ENCODE assay signal across 1 cellular context in the genomic region with DNA sequence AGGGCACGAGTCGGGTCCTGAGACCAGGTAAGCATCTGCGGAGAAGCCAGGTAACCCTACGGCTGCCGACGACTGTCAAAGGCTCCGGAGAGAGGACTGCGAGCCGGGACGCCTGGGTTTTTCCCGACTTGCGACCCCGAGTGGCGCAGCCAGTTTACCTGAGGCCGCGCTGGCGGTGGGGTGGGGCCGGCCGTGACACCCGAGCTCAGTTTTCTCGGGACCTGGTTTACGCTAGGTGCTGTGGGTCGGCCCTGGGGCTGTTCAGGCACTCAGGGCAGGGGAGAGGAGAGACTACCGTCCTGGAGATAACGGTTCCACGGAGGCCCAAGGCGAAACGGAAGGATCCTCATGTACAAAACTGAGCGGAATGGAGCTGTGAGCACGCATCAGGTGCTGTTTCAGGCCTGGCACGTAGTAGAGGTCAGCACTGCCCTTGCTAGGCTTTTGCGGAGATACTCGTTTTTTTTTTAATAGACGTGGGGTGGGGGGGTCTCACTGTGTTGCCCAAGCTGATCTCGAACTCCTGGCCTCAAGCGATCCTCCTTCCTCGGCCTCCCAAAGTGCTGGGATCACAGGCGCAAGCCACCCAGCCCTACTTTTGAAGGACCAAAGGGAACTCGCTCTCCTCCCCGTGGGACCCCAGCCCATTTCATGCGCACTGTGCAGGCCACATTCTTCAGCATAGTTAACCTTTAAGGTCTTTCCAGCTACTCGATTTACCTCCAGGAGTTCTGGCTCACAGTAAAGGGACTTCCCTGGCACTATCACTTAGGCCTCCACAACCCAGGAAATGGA.
TF ChIP-seq lines count a peak whose summit lies in the region.

No MANE protein-coding gene starts in this region.

TF ChIP-seq in HepG2, 621 proteins besides CTCF, POLR2A, EP300 and RAD21 (continued from another document):
- TF ChIP-seq, protein P1, sequence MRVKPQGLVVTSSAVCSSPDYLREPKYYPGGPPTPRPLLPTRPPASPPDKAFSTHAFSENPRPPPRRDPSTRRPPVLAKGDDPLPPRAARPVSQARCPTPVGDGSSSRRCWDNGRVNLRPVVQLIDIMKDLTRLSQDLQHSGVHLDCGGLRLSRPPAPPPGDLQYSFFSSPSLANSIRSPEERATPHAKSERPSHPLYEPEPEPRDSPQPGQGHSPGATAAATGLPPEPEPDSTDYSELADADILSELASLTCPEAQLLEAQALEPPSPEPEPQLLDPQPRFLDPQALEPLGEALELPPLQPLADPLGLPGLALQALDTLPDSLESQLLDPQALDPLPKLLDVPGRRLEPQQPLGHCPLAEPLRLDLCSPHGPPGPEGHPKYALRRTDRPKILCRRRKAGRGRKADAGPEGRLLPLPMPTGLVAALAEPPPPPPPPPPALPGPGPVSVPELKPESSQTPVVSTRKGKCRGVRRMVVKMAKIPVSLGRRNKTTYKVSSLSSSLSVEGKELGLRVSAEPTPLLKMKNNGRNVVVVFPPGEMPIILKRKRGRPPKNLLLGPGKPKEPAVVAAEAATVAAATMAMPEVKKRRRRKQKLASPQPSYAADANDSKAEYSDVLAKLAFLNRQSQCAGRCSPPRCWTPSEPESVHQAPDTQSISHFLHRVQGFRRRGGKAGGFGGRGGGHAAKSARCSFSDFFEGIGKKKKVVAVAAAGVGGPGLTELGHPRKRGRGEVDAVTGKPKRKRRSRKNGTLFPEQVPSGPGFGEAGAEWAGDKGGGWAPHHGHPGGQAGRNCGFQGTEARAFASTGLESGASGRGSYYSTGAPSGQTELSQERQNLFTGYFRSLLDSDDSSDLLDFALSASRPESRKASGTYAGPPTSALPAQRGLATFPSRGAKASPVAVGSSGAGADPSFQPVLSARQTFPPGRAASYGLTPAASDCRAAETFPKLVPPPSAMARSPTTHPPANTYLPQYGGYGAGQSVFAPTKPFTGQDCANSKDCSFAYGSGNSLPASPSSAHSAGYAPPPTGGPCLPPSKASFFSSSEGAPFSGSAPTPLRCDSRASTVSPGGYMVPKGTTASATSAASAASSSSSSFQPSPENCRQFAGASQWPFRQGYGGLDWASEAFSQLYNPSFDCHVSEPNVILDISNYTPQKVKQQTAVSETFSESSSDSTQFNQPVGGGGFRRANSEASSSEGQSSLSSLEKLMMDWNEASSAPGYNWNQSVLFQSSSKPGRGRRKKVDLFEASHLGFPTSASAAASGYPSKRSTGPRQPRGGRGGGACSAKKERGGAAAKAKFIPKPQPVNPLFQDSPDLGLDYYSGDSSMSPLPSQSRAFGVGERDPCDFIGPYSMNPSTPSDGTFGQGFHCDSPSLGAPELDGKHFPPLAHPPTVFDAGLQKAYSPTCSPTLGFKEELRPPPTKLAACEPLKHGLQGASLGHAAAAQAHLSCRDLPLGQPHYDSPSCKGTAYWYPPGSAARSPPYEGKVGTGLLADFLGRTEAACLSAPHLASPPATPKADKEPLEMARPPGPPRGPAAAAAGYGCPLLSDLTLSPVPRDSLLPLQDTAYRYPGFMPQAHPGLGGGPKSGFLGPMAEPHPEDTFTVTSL (CRISPR knock-in tag; IDR thresholded peaks at IDR 0.05; ENCODE audit: borderline replicate concordance): no peak; the same call in 1 of the 2 replicates
- TF ChIP-seq NFE2 (CRISPR knock-in tag; IDR thresholded peaks at IDR 0.05): no peak
- TF ChIP-seq MED13 (CRISPR knock-in tag; IDR thresholded peaks at IDR 0.05): no peak
- TF ChIP-seq FOXP1 (IDR thresholded peaks at IDR 0.05): no peak
- TF ChIP-seq FOXP1 (CRISPR knock-in tag; IDR thresholded peaks at IDR 0.05): no peak
- TF ChIP-seq KLF16 (CRISPR knock-in tag; IDR thresholded peaks at IDR 0.05): no peak
- no peak for TF ChIP-seq NFIB (CRISPR knock-in tag; IDR thresholded peaks at IDR 0.05; ENCODE audit: borderline replicate concordance)
- no peak for TF ChIP-seq ZNF652 (CRISPR knock-in tag; IDR thresholded peaks at IDR 0.05; ENCODE audit: borderline replicate concordance, low read depth)
- TF ChIP-seq NCOR1 (IDR thresholded peaks at IDR 0.05; ENCODE audit: borderline replicate concordance, low read length): no peak
- TF ChIP-seq SMAD1 (CRISPR knock-in tag; IDR thresholded peaks at IDR 0.05; ENCODE audit: borderline replicate concordance, low read depth): peak; percentile 62; the same call in 1 of the 2 replicates
- TF ChIP-seq IRF2 (CRISPR knock-in tag; IDR thresholded peaks at IDR 0.05): no peak
- TF ChIP-seq, protein P2, sequence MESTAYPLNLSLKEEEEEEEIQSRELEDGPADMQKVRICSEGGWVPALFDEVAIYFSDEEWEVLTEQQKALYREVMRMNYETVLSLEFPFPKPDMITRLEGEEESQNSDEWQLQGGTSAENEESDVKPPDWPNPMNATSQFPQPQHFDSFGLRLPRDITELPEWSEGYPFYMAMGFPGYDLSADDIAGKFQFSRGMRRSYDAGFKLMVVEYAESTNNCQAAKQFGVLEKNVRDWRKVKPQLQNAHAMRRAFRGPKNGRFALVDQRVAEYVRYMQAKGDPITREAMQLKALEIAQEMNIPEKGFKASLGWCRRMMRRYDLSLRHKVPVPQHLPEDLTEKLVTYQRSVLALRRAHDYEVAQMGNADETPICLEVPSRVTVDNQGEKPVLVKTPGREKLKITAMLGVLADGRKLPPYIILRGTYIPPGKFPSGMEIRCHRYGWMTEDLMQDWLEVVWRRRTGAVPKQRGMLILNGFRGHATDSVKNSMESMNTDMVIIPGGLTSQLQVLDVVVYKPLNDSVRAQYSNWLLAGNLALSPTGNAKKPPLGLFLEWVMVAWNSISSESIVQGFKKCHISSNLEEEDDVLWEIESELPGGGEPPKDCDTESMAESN (CRISPR knock-in tag; conservative IDR thresholded peaks at IDR 0.05): no peak
- TF ChIP-seq, protein P3, sequence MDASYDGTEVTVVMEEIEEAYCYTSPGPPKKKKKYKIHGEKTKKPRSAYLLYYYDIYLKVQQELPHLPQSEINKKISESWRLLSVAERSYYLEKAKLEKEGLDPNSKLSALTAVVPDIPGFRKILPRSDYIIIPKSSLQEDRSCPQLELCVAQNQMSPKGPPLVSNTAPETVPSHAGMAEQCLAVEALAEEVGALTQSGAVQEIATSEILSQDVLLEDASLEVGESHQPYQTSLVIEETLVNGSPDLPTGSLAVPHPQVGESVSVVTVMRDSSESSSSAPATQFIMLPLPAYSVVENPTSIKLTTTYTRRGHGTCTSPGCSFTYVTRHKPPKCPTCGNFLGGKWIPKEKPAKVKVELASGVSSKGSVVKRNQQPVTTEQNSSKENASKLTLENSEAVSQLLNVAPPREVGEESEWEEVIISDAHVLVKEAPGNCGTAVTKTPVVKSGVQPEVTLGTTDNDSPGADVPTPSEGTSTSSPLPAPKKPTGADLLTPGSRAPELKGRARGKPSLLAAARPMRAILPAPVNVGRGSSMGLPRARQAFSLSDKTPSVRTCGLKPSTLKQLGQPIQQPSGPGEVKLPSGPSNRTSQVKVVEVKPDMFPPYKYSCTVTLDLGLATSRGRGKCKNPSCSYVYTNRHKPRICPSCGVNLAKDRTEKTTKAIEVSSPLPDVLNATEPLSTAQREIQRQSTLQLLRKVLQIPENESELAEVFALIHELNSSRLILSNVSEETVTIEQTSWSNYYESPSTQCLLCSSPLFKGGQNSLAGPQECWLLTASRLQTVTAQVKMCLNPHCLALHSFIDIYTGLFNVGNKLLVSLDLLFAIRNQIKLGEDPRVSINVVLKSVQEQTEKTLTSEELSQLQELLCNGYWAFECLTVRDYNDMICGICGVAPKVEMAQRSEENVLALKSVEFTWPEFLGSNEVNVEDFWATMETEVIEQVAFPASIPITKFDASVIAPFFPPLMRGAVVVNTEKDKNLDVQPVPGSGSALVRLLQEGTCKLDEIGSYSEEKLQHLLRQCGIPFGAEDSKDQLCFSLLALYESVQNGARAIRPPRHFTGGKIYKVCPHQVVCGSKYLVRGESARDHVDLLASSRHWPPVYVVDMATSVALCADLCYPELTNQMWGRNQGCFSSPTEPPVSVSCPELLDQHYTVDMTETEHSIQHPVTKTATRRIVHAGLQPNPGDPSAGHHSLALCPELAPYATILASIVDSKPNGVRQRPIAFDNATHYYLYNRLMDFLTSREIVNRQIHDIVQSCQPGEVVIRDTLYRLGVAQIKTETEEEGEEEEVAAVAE (CRISPR knock-in tag; IDR thresholded peaks at IDR 0.05; ENCODE audit: borderline replicate concordance): no peak
- TF ChIP-seq NR3C1 (CRISPR knock-in tag; IDR thresholded peaks at IDR 0.05): no peak
- no peak for TF ChIP-seq NFRKB (IDR thresholded peaks at IDR 0.05)
- TF ChIP-seq, protein P4, sequence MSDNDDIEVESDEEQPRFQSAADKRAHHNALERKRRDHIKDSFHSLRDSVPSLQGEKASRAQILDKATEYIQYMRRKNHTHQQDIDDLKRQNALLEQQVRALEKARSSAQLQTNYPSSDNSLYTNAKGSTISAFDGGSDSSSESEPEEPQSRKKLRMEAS (IDR thresholded peaks at IDR 0.05): no peak
- no peak for TF ChIP-seq ARNT (IDR thresholded peaks at IDR 0.05)
- TF ChIP-seq NKX3-1 (CRISPR knock-in tag; IDR thresholded peaks at IDR 0.05): no peak
- no peak for TF ChIP-seq HNF4A (CRISPR knock-in tag; IDR thresholded peaks at IDR 0.05)
- no peak for TF ChIP-seq ATAD3A (CRISPR knock-in tag; IDR thresholded peaks at IDR 0.05)
- no peak for TF ChIP-seq U2AF1 (optimal IDR thresholded peaks at IDR 0.05; ENCODE audit: low read depth, low read length)
- TF ChIP-seq SAP130 (CRISPR knock-in tag; IDR thresholded peaks at IDR 0.05; ENCODE audit: low read depth): no peak
- no peak for TF ChIP-seq MAFF (IDR thresholded peaks at IDR 0.05; ENCODE audit: low read depth, low read length)
- TF ChIP-seq, protein P5, sequence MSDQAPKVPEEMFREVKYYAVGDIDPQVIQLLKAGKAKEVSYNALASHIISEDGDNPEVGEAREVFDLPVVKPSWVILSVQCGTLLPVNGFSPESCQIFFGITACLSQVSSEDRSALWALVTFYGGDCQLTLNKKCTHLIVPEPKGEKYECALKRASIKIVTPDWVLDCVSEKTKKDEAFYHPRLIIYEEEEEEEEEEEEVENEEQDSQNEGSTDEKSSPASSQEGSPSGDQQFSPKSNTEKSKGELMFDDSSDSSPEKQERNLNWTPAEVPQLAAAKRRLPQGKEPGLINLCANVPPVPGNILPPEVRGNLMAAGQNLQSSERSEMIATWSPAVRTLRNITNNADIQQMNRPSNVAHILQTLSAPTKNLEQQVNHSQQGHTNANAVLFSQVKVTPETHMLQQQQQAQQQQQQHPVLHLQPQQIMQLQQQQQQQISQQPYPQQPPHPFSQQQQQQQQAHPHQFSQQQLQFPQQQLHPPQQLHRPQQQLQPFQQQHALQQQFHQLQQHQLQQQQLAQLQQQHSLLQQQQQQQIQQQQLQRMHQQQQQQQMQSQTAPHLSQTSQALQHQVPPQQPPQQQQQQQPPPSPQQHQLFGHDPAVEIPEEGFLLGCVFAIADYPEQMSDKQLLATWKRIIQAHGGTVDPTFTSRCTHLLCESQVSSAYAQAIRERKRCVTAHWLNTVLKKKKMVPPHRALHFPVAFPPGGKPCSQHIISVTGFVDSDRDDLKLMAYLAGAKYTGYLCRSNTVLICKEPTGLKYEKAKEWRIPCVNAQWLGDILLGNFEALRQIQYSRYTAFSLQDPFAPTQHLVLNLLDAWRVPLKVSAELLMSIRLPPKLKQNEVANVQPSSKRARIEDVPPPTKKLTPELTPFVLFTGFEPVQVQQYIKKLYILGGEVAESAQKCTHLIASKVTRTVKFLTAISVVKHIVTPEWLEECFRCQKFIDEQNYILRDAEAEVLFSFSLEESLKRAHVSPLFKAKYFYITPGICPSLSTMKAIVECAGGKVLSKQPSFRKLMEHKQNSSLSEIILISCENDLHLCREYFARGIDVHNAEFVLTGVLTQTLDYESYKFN (CRISPR knock-in tag; conservative IDR thresholded peaks at IDR 0.05): no peak
- no peak for TF ChIP-seq NR1H2 (CRISPR knock-in tag; IDR thresholded peaks at IDR 0.05; ENCODE audit: borderline replicate concordance, low read depth)
- TF ChIP-seq, protein P6, sequence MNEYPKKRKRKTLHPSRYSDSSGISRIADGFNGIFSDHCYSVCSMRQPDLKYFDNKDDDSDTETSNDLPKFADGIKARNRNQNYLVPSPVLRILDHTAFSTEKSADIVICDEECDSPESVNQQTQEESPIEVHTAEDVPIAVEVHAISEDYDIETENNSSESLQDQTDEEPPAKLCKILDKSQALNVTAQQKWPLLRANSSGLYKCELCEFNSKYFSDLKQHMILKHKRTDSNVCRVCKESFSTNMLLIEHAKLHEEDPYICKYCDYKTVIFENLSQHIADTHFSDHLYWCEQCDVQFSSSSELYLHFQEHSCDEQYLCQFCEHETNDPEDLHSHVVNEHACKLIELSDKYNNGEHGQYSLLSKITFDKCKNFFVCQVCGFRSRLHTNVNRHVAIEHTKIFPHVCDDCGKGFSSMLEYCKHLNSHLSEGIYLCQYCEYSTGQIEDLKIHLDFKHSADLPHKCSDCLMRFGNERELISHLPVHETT (CRISPR knock-in tag; conservative IDR thresholded peaks at IDR 0.05): no peak
- TF ChIP-seq KLF11 (CRISPR knock-in tag; IDR thresholded peaks at IDR 0.05): no peak
